31 cellular contexts compared by ENCODE assay signal in the genomic region with DNA sequence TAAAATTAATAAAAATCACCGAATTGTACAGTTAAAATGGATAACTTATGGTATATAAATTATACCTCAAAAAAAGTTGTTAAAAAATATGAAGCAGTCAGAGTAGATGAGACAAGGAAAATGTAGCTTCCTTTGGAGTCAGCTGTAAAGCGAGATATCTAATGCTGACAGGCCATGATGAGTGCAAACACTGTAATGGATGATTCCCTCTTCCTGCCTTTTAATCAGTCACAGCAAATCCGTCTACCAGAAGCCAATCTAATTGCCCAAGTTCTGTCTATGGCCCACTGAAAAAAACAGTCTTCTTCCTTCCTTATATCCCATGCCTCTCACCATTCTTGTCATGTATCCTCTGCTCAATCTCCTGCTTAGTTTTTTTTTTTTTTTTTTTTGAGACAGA.
"Had no signal": no experiment of that assay in that cellular context is flagged by ENCODE, and none has a peak within 500 bp of the region (broad histone marks: within the 10 kb centered on the region; RNA-seq: fewer than 3 reads in every experiment).

No MANE protein-coding gene starts in this region.

- ATAC-seq: activated CD8-positive, alpha-beta T cell treated with anti-CD3 and anti-CD28 coated beads for 36 hours; activated T-cell treated with anti-CD3 and anti-CD28 coated beads, Interleukin-2, amount 50 U/mL, for 72 hours; activated T-helper 17 cell treated with anti-CD3 and anti-CD28 coated beads, Interleukin-2, amount 50 U/mL, for 72 hours; PC-3 had no signal

- DNase-seq: activated CD4-positive, alpha-beta T cell treated with anti-CD3 and anti-CD28 coated beads, Interleukin-2, amount 10 ng/mL, durations not matched to agents 24 days and 14 days; activated CD4-positive, alpha-beta T cell treated with anti-CD3 and anti-CD28 coated beads, Interleukin-2, amount 50 U/mL, for 4 hours; activated CD8-positive, alpha-beta T cell treated with anti-CD3 and anti-CD28 coated beads for 36 hours; activated effector memory CD4-positive, alpha-beta T cell treated with anti-CD3 and anti-CD28 coated beads, Interleukin-2, amount 50 U/mL, for 16 hours; activated naive CD4-positive, alpha-beta T cell; activated naive CD4-positive, alpha-beta T cell treated with anti-CD3 and anti-CD28 coated beads, Interleukin-2, amount 50 U/mL, for 16 hours; activated naive CD8-positive, alpha-beta T cell treated with anti-CD3 and anti-CD28 coated beads for 36 hours; activated T-cell treated with anti-CD3 and anti-CD28 coated beads, Interleukin-2, amount 50 U/mL, for 1 hour; activated T-cell treated with anti-CD3 and anti-CD28 coated beads, Interleukin-2, amount 50 U/mL, for 72 hours; amniotic stem cell; aorta; brain microvascular endothelial cell; central memory CD4-positive, alpha-beta T cell; MM.1S; NCI-H1092 treated with DMSO at 0.1 percent for 48 hours; NCI-H1417; NCI-H146; NCI-H187 treated with DMSO at 0.1 percent for 48 hours; NCI-H2081; NCI-H2171 treated with DMSO at 0.1 percent for 48 hours; NCI-H2227 treated with DMSO at 0.1 percent for 48 hours; NCI-H446; NCI-H510A treated with DMSO at 0.1 percent for 48 hours; NCI-H526 treated with DMSO at 0.1 percent for 48 hours; NK-92 treated with Interleukin-12 subunit alpha and Interleukin-12 subunit beta, amount 100 ng/mL, for 24 hours; PC-3; Peyer's patch; RPMI8226; SHP77 treated with DMSO at 0.1 percent for 48 hours; SK-N-SH had no signal
